8 cellular contexts compared by ENCODE assay signal in the genomic region with DNA sequence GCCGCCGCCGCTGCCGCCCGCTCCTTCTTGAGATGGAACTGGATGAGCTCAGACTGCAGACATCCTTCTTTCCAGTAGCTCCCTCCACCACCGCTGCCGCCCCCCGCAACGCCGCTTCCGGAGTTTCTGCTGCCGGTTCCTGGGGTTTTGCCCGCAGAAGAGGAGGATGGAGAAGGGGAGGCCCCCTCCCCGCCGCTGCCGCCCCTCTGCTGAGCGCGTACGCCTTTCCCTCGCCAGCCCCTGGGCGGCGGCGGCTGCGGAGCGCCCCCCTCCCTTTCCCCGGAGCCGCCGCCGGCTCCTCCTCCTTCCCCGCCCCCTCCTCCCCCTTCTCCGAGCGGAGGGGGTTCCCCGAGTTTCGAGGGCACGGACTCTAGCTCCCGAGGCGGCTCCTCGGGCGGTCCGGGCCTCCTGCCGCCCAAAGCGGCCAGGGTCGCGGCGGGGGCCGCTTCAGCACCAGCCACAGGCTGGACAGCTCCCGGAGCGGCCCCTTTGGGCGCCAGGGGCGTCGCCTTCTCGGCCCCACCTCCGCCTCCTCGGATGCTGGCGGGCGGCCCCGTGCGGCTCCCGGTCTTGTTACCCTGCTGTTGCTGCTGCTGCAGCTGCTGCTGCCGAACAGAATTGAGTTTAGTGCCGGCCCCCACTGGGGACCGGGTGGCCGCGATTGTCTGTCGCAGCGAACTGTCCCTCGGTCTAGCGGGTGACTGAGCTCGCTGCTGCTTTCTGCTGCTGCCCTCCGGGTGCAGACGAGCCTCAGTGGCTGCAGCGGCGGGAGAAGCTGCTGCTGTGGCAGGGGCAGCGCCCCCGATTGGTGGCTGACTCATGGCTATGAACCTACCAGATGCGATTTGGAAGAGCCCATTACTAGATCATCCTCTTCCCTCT.
DNase-seq lines count a peak whose midpoint lies in the region; ATAC-seq lines count a peak whose summit lies in the region.

No MANE protein-coding gene starts in this region.

- peak overlapping the region; percentile 56 for H3K27ac Mint-ChIP-seq in central memory CD8-positive, alpha-beta T cell (ENCODE audit: low read depth)

- H3K4me1 Mint-ChIP-seq in central memory CD8-positive, alpha-beta T cell: peaks cover 29% of the 10 kb centered on the region

- H3K36me3 Mint-ChIP-seq in central memory CD8-positive, alpha-beta T cell (ENCODE audit: insufficient read depth): peaks cover 3% of the 10 kb centered on the region

- ATAC-seq in HG02885 (IDR thresholded peaks at IDR 0.05; ENCODE audit: poor library complexity, unreplicated experiment): peak; percentile 67
- ATAC-seq in central memory CD8-positive, alpha-beta T cell (replicated peaks; ENCODE audit: extremely low read depth, poor library complexity, severe bottlenecking): peak; percentile 77

- peak overlapping the region; percentile 85 for H3K4me3 Mint-ChIP-seq in central memory CD8-positive, alpha-beta T cell

- peaks cover 23% of the 10 kb centered on the region for H3K27me3 Mint-ChIP-seq in central memory CD8-positive, alpha-beta T cell

- H3K9me3 Mint-ChIP-seq in central memory CD8-positive, alpha-beta T cell: no peaks in the 10 kb centered on the region

- peak; percentile 58 to 72 for DNase-seq in NCI-H2081 (lab: John Stamatoyannopoulos, UW)
- DNase-seq in NCI-H2081 treated with DMSO at 0.1 percent for 48 hours (lab: John Stamatoyannopoulos, UW): no peak
- DNase-seq in NCI-H146 treated with DMSO at 0.1 percent for 48 hours (lab: John Stamatoyannopoulos, UW; ENCODE audit: unreplicated experiment): peak; percentile 87
- DNase-seq in activated CD4-positive, CD25-positive, alpha-beta regulatory T cell (lab: John Stamatoyannopoulos, UW): peak; percentile 33 to 60 (median 44)
- peak; percentile 57 to 61 for DNase-seq in central memory CD8-positive, alpha-beta T cell (ENCODE audit: low spot score in 2 of 2)
- peak; percentile 36 for DNase-seq in kidney glomerular epithelial cell (lab: John Stamatoyannopoulos, UW)
- DNase-seq in stimulated activated CD4-positive, alpha-beta T cell treated with anti-CD3 and anti-CD28 coated beads, Interleukin-1b, Interleukin-23, amount 100 ng/mL, for 4 hours (ENCODE audit: low read depth in 2 of 2): peak; percentile 60
